21 cellular contexts compared by ENCODE assay signal in the genomic region with DNA sequence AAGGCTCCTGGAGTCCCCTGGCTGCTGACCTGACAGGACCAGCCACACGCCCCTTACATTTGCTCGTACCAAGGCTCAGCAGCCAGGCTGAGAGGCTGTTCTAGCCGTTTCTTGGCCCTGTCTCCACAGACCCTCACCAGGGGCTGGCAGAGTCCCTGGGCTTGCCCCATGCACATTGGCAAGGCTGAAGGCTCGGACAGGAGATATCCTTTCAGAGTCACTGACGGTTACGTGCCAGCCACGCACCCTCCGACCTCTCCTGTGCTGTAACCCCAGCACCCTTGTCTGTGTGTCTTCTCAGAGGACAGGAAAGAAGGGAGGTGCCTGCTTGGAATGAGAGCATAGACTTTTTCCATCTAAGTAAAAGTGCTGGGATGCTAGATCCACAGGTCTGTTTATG. TPM values are rescaled to one million over a fixed set of nuclear protein-coding genes. Genes with fewer than 3 reads are reported as not detected.
A peak's percentile ranks its signal among the peaks of the same experiment; 100 is the strongest.
DNase-seq lines count a peak whose midpoint lies in the region; ATAC-seq and TF ChIP-seq lines count a peak whose summit lies in the region.
"Had no signal": no experiment of that assay in that cellular context is flagged by ENCODE, and none has a peak within 500 bp of the region (broad histone marks: within the 10 kb centered on the region; RNA-seq: fewer than 3 reads in every experiment).

No MANE protein-coding gene starts in this region.

- DNase-seq in left ventricle myocardium inferior (no peak), Right ventricle myocardium superior (no peak), fibroblast of gingiva (ENCODE audit: low read depth) (peak; percentile 53), vagina (ENCODE audit: extremely low spot score in 2 of 2) (peak in 1 of 2 donors; percentile 89), NCI-H524 treated with DMSO at 0.1 percent for 48 hours (lab: John Stamatoyannopoulos, UW) (no peak), dermis blood vessel endothelial cell (no peak), NCI-H526 treated with DMSO at 0.1 percent for 48 hours (lab: John Stamatoyannopoulos, UW) (no peak)
- DNase-seq: body of pancreas; GDM1; hippocampal formation; MG63; naive B cell; NCI-H146; NCI-H2171; NCI-H526; stimulated activated naive CD4-positive, alpha-beta T cell had no signal

- no peak overlapping the region for H3K9ac ChIP-seq in rectal smooth muscle tissue (ENCODE audit: low read length)
- H3K9ac ChIP-seq: parathyroid adenoma had no signal

- intact Hi-C loops in left ventricle myocardium inferior (cut with micrococcal nuclease): no loop called here
- intact Hi-C loops in Right ventricle myocardium superior (cut with DNase I): loop anchor here (10.0 kb wide), 2 partner anchors 288 to 448 kb away; a partner anchor contains a TSS
- intact Hi-C loops in vagina (cut with DNase I): loop anchor here (10.0 kb wide), 1 partner anchor 448 kb away; no protein-coding TSS in a partner anchor

- TF ChIP-seq CTCF in left ventricle myocardium inferior (IDR thresholded peaks at IDR 0.05; ENCODE audit: borderline replicate concordance) (no peak), vagina (IDR thresholded peaks at IDR 0.05) (no peak)

- H3K4me3 ChIP-seq in left ventricle myocardium inferior: no peak overlapping the region
- H3K4me3 ChIP-seq in rectal smooth muscle tissue (ENCODE audit: low read length): no peak overlapping the region
- H3K4me3 ChIP-seq in vagina: no peak overlapping the region
- H3K4me3 ChIP-seq: body of pancreas, MG63 had no signal

- peak overlapping the region; percentile 47 for H3K27ac ChIP-seq in left ventricle myocardium inferior (replicated peaks)
- H3K27ac ChIP-seq in rectal smooth muscle tissue (ENCODE audit: low read depth, low read length): peak overlapping the region; percentile 81
- H3K27ac ChIP-seq in vagina: peak overlapping the region; percentile 98
- H3K27ac ChIP-seq: body of pancreas, C4-2B, HL-60, parathyroid adenoma had no signal

- peaks cover 10% of the 10 kb centered on the region for H3K4me1 ChIP-seq in left ventricle myocardium inferior
- H3K4me1 ChIP-seq in rectal smooth muscle tissue (ENCODE audit: control insufficient read depth, insufficient read depth, low read length): peaks cover 47% of the 10 kb centered on the region
- peaks cover 38% of the 10 kb centered on the region for H3K4me1 ChIP-seq in vagina
- H3K4me1 ChIP-seq: body of pancreas, parathyroid adenoma had no signal

- no peak for ATAC-seq in Right ventricle myocardium superior (ENCODE audit: poor library complexity)
- ATAC-seq: activated naive CD4-positive, alpha-beta T cell treated with anti-CD3 and anti-CD28 coated beads, Interleukin-2, amount 50 U/mL, for 72 hours; body of pancreas had no signal

- no peaks in the 10 kb centered on the region for H3K36me3 ChIP-seq in left ventricle myocardium inferior
- H3K36me3 ChIP-seq in rectal smooth muscle tissue (ENCODE audit: control insufficient read depth, insufficient read depth, low read length): no peaks in the 10 kb centered on the region
- no peaks in the 10 kb centered on the region for H3K36me3 ChIP-seq in vagina
- H3K36me3 ChIP-seq: MG63 had no signal

- H3K9me3 ChIP-seq in left ventricle myocardium inferior (replicated peaks) (no peaks in the 10 kb centered on the region), vagina (no peaks in the 10 kb centered on the region)
- H3K9me3 ChIP-seq: body of pancreas, MG63 had no signal

- H3K27me3 ChIP-seq in left ventricle myocardium inferior (ENCODE audit: low read depth) (no peaks in the 10 kb centered on the region), rectal smooth muscle tissue (ENCODE audit: control insufficient read depth, insufficient read depth, low read length) (no peaks in the 10 kb centered on the region), vagina (no peaks in the 10 kb centered on the region)
- H3K27me3 ChIP-seq: body of pancreas, MG63 had no signal

- no peak for TF ChIP-seq POLR2A in vagina (IDR thresholded peaks at IDR 0.05)

RNA-seq across cellular contexts. Expression of a gene that starts 40.8 kb away (rescaled TPM):
- total RNA-seq in left ventricle myocardium inferior (97.0 TPM), Right ventricle myocardium superior (85.8 TPM), vagina (46.9 TPM), dermis blood vessel endothelial cell (80.2 and 95.4 TPM in 2 replicates)

Comparison
In these comparisons a context has a peak if more than half of its experiments do, and no peak if none do; other contexts are left out.
1. H3K27ac ChIP-seq: peak in every context shown above with its lines; median percentile 98 in vagina; 81 in rectal smooth muscle tissue; 47 in left ventricle myocardium inferior.